1 cellular context compared by ENCODE assay signal in genomic region chr15:42207674-42208579, GRCh38.
TF ChIP-seq lines count a peak whose summit lies in the region.

VPS39 (minus strand) TSS chr15:42208304; CDS start chr15:42208153, 151 bp downstream.

TF ChIP-seq in HepG2, 621 proteins besides CTCF, POLR2A, EP300 and RAD21 (continued from another document and continues in another):
- TF ChIP-seq FOXP4 (CRISPR knock-in tag; IDR thresholded peaks at IDR 0.05) (peak; percentile 40; the same call in 1 of the 2 replicates), HOXA7 (CRISPR knock-in tag; IDR thresholded peaks at IDR 0.05) (no peak), ONECUT2 (CRISPR knock-in tag; IDR thresholded peaks at IDR 0.05) (no peak), HMG20A (CRISPR knock-in tag; IDR thresholded peaks at IDR 0.05; ENCODE audit: borderline replicate concordance) (no peak), ZBTB25 (CRISPR knock-in tag; IDR thresholded peaks at IDR 0.05) (no peak), ZNF121 (CRISPR knock-in tag; IDR thresholded peaks at IDR 0.05) (no peak), SP5 (CRISPR knock-in tag; IDR thresholded peaks at IDR 0.05; ENCODE audit: borderline replicate concordance, low read depth) (peak; percentile 74; the same call in 1 of the 2 replicates), HNF4A (CRISPR knock-in tag; IDR thresholded peaks at IDR 0.05) (no peak), ZBED4 (CRISPR knock-in tag; IDR thresholded peaks at IDR 0.05; ENCODE audit: borderline replicate concordance) (no peak), JARID2 (CRISPR knock-in tag; IDR thresholded peaks at IDR 0.05; ENCODE audit: insufficient replicate concordance) (no peak), MXI1 (IDR thresholded peaks at IDR 0.05; ENCODE audit: borderline replicate concordance, low read depth, low read length) (peak; percentile 68; the same call in 1 of the 3 replicates), ZHX1 (CRISPR knock-in tag; IDR thresholded peaks at IDR 0.05; ENCODE audit: low read depth) (no peak), IKZF5 (CRISPR knock-in tag; IDR thresholded peaks at IDR 0.05) (peak; percentile 62; the same call in 1 of the 2 replicates), ZNF33A (CRISPR knock-in tag; IDR thresholded peaks at IDR 0.05; ENCODE audit: borderline replicate concordance) (no peak), TBP (CRISPR knock-in tag; IDR thresholded peaks at IDR 0.05) (0 out of 2 replicates have a peak, but pooled peaks have one; percentile 36), ZBTB39 (CRISPR knock-in tag; IDR thresholded peaks at IDR 0.05) (no peak), U2AF1 (optimal IDR thresholded peaks at IDR 0.05; ENCODE audit: low read depth, low read length) (no peak), MEIS1 (CRISPR knock-in tag; IDR thresholded peaks at IDR 0.05; ENCODE audit: borderline replicate concordance) (no peak; the same call in 1 of the 2 replicates), PTBP1 (IDR thresholded peaks at IDR 0.05; ENCODE audit: low read depth, low read length, poor library complexity, severe bottlenecking) (peak; percentile 60), ZNF414 (CRISPR knock-in tag; IDR thresholded peaks at IDR 0.05) (no peak), MAFF (IDR thresholded peaks at IDR 0.05; ENCODE audit: low read depth, low read length) (no peak), ZNF558 (CRISPR knock-in tag; IDR thresholded peaks at IDR 0.05; ENCODE audit: borderline replicate concordance) (0 out of 2 replicates have a peak, but pooled peaks have one; percentile 34), ZNF282 (IDR thresholded peaks at IDR 0.05; ENCODE audit: partially characterized antibody) (no peak), GFI1 (CRISPR knock-in tag; IDR thresholded peaks at IDR 0.05; ENCODE audit: borderline replicate concordance) (no peak), POGK (CRISPR knock-in tag; conservative IDR thresholded peaks at IDR 0.05) (no peak; the same call in 1 of the 2 replicates), ZNF598 (CRISPR knock-in tag; IDR thresholded peaks at IDR 0.05; ENCODE audit: borderline replicate concordance) (no peak; the same call in 1 of the 2 replicates), ZBTB1 (CRISPR knock-in tag; IDR thresholded peaks at IDR 0.05; ENCODE audit: borderline replicate concordance) (no peak), ZNF335 (CRISPR knock-in tag; IDR thresholded peaks at IDR 0.05) (no peak), SCMH1 (CRISPR knock-in tag; IDR thresholded peaks at IDR 0.05; ENCODE audit: borderline replicate concordance) (no peak), ZNF34 (CRISPR knock-in tag; IDR thresholded peaks at IDR 0.05; ENCODE audit: borderline replicate concordance) (0 out of 2 replicates have a peak, but pooled peaks have one; percentile 45), PLRG1 (conservative IDR thresholded peaks at IDR 0.05) (no peak), RFX1 (IDR thresholded peaks at IDR 0.05) (no peak), HMG20B (CRISPR knock-in tag; conservative IDR thresholded peaks at IDR 0.05) (0 out of 2 replicates have a peak, but pooled peaks have one; percentile 40), ATF5 (CRISPR knock-in tag; IDR thresholded peaks at IDR 0.05; ENCODE audit: low read depth) (no peak), ZNF569 (CRISPR knock-in tag; IDR thresholded peaks at IDR 0.05; ENCODE audit: borderline replicate concordance) (no peak), NR0B2 (CRISPR knock-in tag; IDR thresholded peaks at IDR 0.05) (peak; percentile 79; the same call in 1 of the 2 replicates), TBX3 (IDR thresholded peaks at IDR 0.05; ENCODE audit: borderline replicate concordance) (no peak), ZNF253 (CRISPR knock-in tag; IDR thresholded peaks at IDR 0.05; ENCODE audit: borderline replicate concordance) (no peak), ZNF468 (CRISPR knock-in tag; IDR thresholded peaks at IDR 0.05) (no peak), ZBTB10 (CRISPR knock-in tag; IDR thresholded peaks at IDR 0.05; ENCODE audit: borderline replicate concordance) (no peak)
